1 cellular context compared by ENCODE assay signal in genomic region chr7:3103614-3104399, GRCh38.
A peak's percentile ranks its signal among the peaks of the same experiment; 100 is the strongest.
TF ChIP-seq lines count a peak whose summit lies in the region.

No MANE protein-coding gene starts in this region.

TF ChIP-seq in HepG2, 621 proteins besides CTCF, POLR2A, EP300 and RAD21 (continued from another document):
- TF ChIP-seq RERE (CRISPR knock-in tag; IDR thresholded peaks at IDR 0.05; ENCODE audit: low read depth) (no peak), GMEB1 (CRISPR knock-in tag; IDR thresholded peaks at IDR 0.05; ENCODE audit: borderline replicate concordance) (no peak), ZNF629 (CRISPR knock-in tag; conservative IDR thresholded peaks at IDR 0.05) (peak; percentile 60; the same call in 1 of the 2 replicates), ZNF547 (CRISPR knock-in tag; IDR thresholded peaks at IDR 0.05) (no peak), ZNF329 (CRISPR knock-in tag; IDR thresholded peaks at IDR 0.05; ENCODE audit: low read depth) (no peak)
TF ChIP-seq in HepG2: peak in this region for 1.
